Comparison of ENCODE assay signal across 8 cellular contexts in genomic region chr6:31763617-31763940, GRCh38. TPM values are rescaled to one million over a fixed set of nuclear protein-coding genes. Genes with fewer than 3 reads are reported as not detected.
A peak's percentile ranks its signal among the peaks of the same experiment; 100 is the strongest.
DNase-seq lines count a peak whose midpoint lies in the region; ATAC-seq lines count a peak whose summit lies in the region.

No MANE protein-coding gene starts in this region.

- H2AK5ac ChIP-seq in mesendoderm (ENCODE audit: low read length): no peak overlapping the region

- no peak overlapping the region for H4K5ac ChIP-seq in mesendoderm (ENCODE audit: low read length)

- H3K36me3 ChIP-seq in HUES48 (ENCODE audit: control insufficient read depth, insufficient read depth, low read length) (peaks cover 35% of the 10 kb centered on the region), mesendoderm (ENCODE audit: control insufficient read depth, insufficient read depth, low read length) (no peaks in the 10 kb centered on the region)

- H3K4ac ChIP-seq in mesendoderm (ENCODE audit: low read depth, low read length): no peak overlapping the region

- no peaks in the 10 kb centered on the region for H3K9me3 ChIP-seq in HUES48 (ENCODE audit: control insufficient read depth, insufficient read depth, low read length)

- H3K4me1 ChIP-seq in HUES48 (ENCODE audit: control insufficient read depth, insufficient read depth, low read length): peaks cover 4% of the 10 kb centered on the region; the same call in 1 of the 2 replicates
- H3K4me1 ChIP-seq in mesendoderm (ENCODE audit: control insufficient read depth, low read depth, low read length): peaks cover 5% of the 10 kb centered on the region

- no peak overlapping the region for H3K4me2 ChIP-seq in mesendoderm (ENCODE audit: low read length)

- no peaks in the 10 kb centered on the region for H3K79me1 ChIP-seq in mesendoderm (ENCODE audit: low read length)

- H3K79me2 ChIP-seq in mesendoderm (ENCODE audit: control insufficient read depth, insufficient read depth, low read length): no peaks in the 10 kb centered on the region

- ATAC-seq in HG02852 (IDR thresholded peaks at IDR 0.05; ENCODE audit: unreplicated experiment) (no peak), HG03039 (IDR thresholded peaks at IDR 0.05; ENCODE audit: unreplicated experiment) (no peak)

- no peak overlapping the region for H3K18ac ChIP-seq in mesendoderm (ENCODE audit: low read length)

- no peak overlapping the region for H2BK5ac ChIP-seq in mesendoderm (ENCODE audit: low read length)

- no peaks in the 10 kb centered on the region for H3K27me3 ChIP-seq in HUES48 (ENCODE audit: control insufficient read depth, insufficient read depth, low read length)
- no peaks in the 10 kb centered on the region for H3K27me3 ChIP-seq in mesendoderm (ENCODE audit: insufficient read depth, low read length, poor library complexity)

- no peak overlapping the region for H3K23ac ChIP-seq in mesendoderm (ENCODE audit: low read length)

- DNase-seq in Caki2 (ENCODE audit: low read depth) (peak; percentile 69), dermis blood vessel endothelial cell (peak; percentile 86), mesendoderm (peak; percentile 95), putamen (ENCODE audit: low spot score) (no peak)
- no peak for DNase-seq in stimulated activated naive CD4-positive, alpha-beta T cell (lab: John Stamatoyannopoulos, UW)

- no peak overlapping the region for H3K4me3 ChIP-seq in HUES48 (ENCODE audit: low read depth, low read length)
- H3K4me3 ChIP-seq in mesendoderm (ENCODE audit: low read length): no peak overlapping the region

- in situ Hi-C loops in Caki2 (cut with HindIII; ENCODE audit: low pct_unique_long_range_greater_than_20kb, low sequenced_read_pairs): no loop called here

- H4K8ac ChIP-seq in mesendoderm (ENCODE audit: low read depth, low read length): no peak overlapping the region

- H3K27ac ChIP-seq in HUES48 (ENCODE audit: low read depth, low read length) (peak overlapping the region; percentile 69), mesendoderm (ENCODE audit: low read depth, low read length) (peak overlapping the region; percentile 25)

- H3K9ac ChIP-seq in HUES48 (ENCODE audit: low read depth, low read length): no peak overlapping the region
- H3K9ac ChIP-seq in mesendoderm (ENCODE audit: low read length): peak overlapping the region; percentile 15

- no CpG with 5 or more reads among the region's 1 CpG for WGBS in mesendoderm (ENCODE audit: extremely low coverage, insufficient coverage, low lambda C conversion rate)

- H2BK120ac ChIP-seq in mesendoderm (ENCODE audit: low read depth, low read length): no peak overlapping the region

- H2BK15ac ChIP-seq in mesendoderm (replicated peaks; ENCODE audit: low read depth): no peak overlapping the region

- no peak overlapping the region for H3K56ac ChIP-seq in mesendoderm (ENCODE audit: low read length)

RNA-seq across cellular contexts. Expression of gene SAPCD1, which starts 1.1 kb away (rescaled TPM):
- total RNA-seq in Caki2 (2014; rRNA removed; shearing (Covaris generic); ENCODE audit: low replicate concordance): 6.2 TPM in 1 of 2 replicates, not detected in the other
- 1.4 and 2.4 TPM in 2 replicates for total RNA-seq in dermis blood vessel endothelial cell
- 0.42 TPM for polyA plus RNA-seq in mesendoderm (2013, experiment 1 of 2)
- 0.88 TPM for polyA plus RNA-seq in mesendoderm (2013, experiment 2 of 2)

RNA-seq across cellular contexts. Expression of gene VWA7, which starts 13.5 kb away (rescaled TPM):
- 5.5 and 6.1 TPM in 2 replicates for total RNA-seq in Caki2 (2014; rRNA removed; shearing (Covaris generic); ENCODE audit: low replicate concordance)
- 0.05 and 0.34 TPM in 2 replicates for total RNA-seq in dermis blood vessel endothelial cell
- 0.58 TPM for polyA plus RNA-seq in mesendoderm (2013, experiment 1 of 2)
- polyA plus RNA-seq in mesendoderm (2013, experiment 2 of 2): 0.53 TPM

RNA-seq across cellular contexts. Expression of gene MSH5, which starts 23.8 kb away (rescaled TPM):
- 20.2 and 54.7 TPM in 2 replicates for total RNA-seq in Caki2 (2014; rRNA removed; shearing (Covaris generic); ENCODE audit: low replicate concordance)
- 7.1 and 8.5 TPM in 2 replicates for total RNA-seq in dermis blood vessel endothelial cell
- polyA plus RNA-seq in mesendoderm (2013, experiment 1 of 2): 5.4 TPM
- polyA plus RNA-seq in mesendoderm (2013, experiment 2 of 2): 5.3 TPM

RNA-seq across cellular contexts. Expression of gene CLIC1, which starts 27.2 kb away (rescaled TPM):
- total RNA-seq in Caki2 (2014; rRNA removed; shearing (Covaris generic); ENCODE audit: low replicate concordance): 1,335 and 1,598 TPM in 2 replicates
- total RNA-seq in dermis blood vessel endothelial cell: 543 and 615 TPM in 2 replicates
- polyA plus RNA-seq in mesendoderm (2013, experiment 1 of 2): 249 TPM
- 252 TPM for polyA plus RNA-seq in mesendoderm (2013, experiment 2 of 2)

RNA-seq across cellular contexts. Expression of gene VARS1, which starts 32.0 kb away (rescaled TPM):
- total RNA-seq in Caki2 (2014; rRNA removed; shearing (Covaris generic); ENCODE audit: low replicate concordance): 122 and 144 TPM in 2 replicates
- total RNA-seq in dermis blood vessel endothelial cell: 39.7 and 116 TPM in 2 replicates
- 63.4 TPM for polyA plus RNA-seq in mesendoderm (2013, experiment 1 of 2)
- 64.0 TPM for polyA plus RNA-seq in mesendoderm (2013, experiment 2 of 2)

Comparison
In these comparisons a context has a peak if more than half of its experiments do, and no peak if none do; other contexts are left out.
1. DNase-seq: peak in Caki2 (single experiment), dermis blood vessel endothelial cell (single experiment) and mesendoderm (single experiment); none in stimulated activated naive CD4-positive, alpha-beta T cell (0 of 6) and putamen (single experiment).